Comparison of ENCODE assay signal across 5 cellular contexts in the genomic region with DNA sequence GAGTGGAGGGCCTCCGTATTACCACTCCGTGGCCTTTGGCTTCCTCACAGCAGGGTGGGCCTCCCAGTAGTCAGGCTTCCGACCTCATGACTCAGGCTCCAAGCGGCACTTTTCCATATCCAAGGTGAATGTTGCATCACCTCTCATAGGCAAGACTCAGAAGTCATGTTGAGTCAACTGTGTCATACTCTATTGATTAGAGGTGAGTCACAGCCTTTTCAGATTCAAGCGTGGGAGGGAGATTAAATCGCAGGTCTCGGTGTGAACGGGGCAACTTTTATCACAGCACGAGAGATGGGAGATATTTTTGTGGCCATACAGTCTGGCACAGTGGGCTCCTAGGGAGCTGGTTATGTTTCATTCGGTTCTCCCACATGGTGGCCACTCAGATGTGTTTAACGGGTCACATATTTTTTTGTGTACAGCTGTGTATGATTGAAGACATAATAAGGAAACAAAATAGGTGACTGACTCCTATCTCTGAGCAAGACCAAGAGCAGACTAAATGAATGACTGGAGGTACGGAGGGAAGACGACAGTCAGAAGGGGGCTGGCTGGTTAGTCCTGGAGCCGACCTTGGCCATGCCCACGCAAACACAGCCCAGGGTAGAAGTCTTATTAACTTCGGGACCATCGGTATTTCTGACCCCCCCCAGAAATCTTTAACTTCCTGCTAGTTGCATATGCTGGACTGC. TPM values are rescaled to one million over a fixed set of nuclear protein-coding genes. Genes with fewer than 3 reads are reported as not detected.
"Had no signal": no experiment of that assay in that cellular context is flagged by ENCODE, and none has a peak within 500 bp of the region (broad histone marks: within the 10 kb centered on the region; RNA-seq: fewer than 3 reads in every experiment).

No MANE protein-coding gene starts in this region.

RNA-seq across cellular contexts. Expression of a gene that starts 2.8 kb away (rescaled TPM):
- total RNA-seq: M059J, PC-9, Right ventricle myocardium inferior, SJCRH30, SK-MEL-5 had no signal

RNA-seq across cellular contexts. Expression of a gene that starts 30.1 kb away (rescaled TPM):
- total RNA-seq: PC-9 had no signal

RNA-seq across cellular contexts. Expression of a gene that starts 30.5 kb away (rescaled TPM):
- total RNA-seq: M059J, PC-9, Right ventricle myocardium inferior, SJCRH30, SK-MEL-5 had no signal
